In the genomic region with DNA sequence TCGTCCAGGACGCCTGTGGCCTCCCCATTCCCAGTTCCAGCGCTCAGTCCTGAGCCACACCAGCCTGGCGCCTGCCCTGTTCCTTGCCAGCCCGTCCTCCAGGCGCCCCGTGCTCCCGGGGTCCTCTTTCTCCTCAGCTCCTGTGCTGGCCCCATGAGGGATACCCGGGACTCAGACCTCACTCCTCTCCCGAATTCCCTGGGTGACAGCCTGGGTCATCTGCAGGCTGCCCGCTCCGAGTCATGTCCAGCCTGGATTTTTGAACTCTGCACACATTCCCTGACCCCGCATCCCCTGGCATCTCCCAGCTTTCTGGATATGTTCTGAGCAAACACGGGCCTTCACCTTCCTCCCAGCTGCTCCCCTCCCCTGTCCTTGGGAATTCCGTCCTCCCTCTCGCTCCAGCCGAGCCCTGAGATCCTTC, we compare ENCODE assay signal across 20 cellular contexts. TPM values are rescaled to one million over a fixed set of nuclear protein-coding genes. Genes with fewer than 3 reads are reported as not detected.
DNase-seq lines count a peak whose midpoint lies in the region; ATAC-seq and TF ChIP-seq lines count a peak whose summit lies in the region.
"Had no signal": no experiment of that assay in that cellular context is flagged by ENCODE, and none has a peak within 500 bp of the region (broad histone marks: within the 10 kb centered on the region; RNA-seq: fewer than 3 reads in every experiment).

No MANE protein-coding gene starts in this region.

- H3K27me3 ChIP-seq in sigmoid colon (no peaks in the 10 kb centered on the region), testis (no peaks in the 10 kb centered on the region)
- H3K27me3 ChIP-seq: ascending aorta had no signal

- no peaks in the 10 kb centered on the region for H3K9me3 ChIP-seq in sigmoid colon
- H3K9me3 ChIP-seq in testis = no peaks in the 10 kb centered on the region
- H3K9me3 ChIP-seq: ascending aorta; BLaER1 treated with 17β-estradiol and CSF1 and Interleukin-3, amounts not matched to agents 10 nM and 100 nM had no signal

- WGBS in sigmoid colon, 2 donors = 88 to 93% methylated on average over 17 of the region's 17 CpGs
- WGBS in testis, 2 donors = 88 to 89% methylated on average over 17 of the region's 17 CpGs

- H3K27me3 Mint-ChIP-seq in activated B cell treated with CpG ODN at 0.5 μM for 24 hours = no peaks in the 10 kb centered on the region
- peaks cover 0 to 3% (median 1%) of the 10 kb centered on the region in 3 donors for H3K27me3 Mint-ChIP-seq in immature natural killer cell (ENCODE audit: low read depth in 3 of 3)
- H3K27me3 Mint-ChIP-seq: activated CD4-positive, alpha-beta T cell treated with anti-CD3 and anti-CD28 coated beads for 36 hours had no signal

- H3K9me3 Mint-ChIP-seq in activated naive CD4-positive, alpha-beta T cell treated with anti-CD3 and anti-CD28 coated beads, Interleukin-2, amount 50 U/mL, for 72 hours = peaks cover 0 to 5% of the 10 kb centered on the region in 2 donors
- H3K9me3 Mint-ChIP-seq in activated B cell treated with CpG ODN at 0.5 μM for 24 hours (no peaks in the 10 kb centered on the region), immature natural killer cell (peaks cover 0 to 1% (median 0%) of the 10 kb centered on the region in 6 donors)

- H3K4me1 ChIP-seq in sigmoid colon (no peaks in the 10 kb centered on the region), testis (peaks cover 7% of the 10 kb centered on the region)
- H3K4me1 ChIP-seq: ascending aorta, parathyroid adenoma had no signal

- TF ChIP-seq POLR2A in sigmoid colon (IDR thresholded peaks at IDR 0.05) (no peak), testis (IDR thresholded peaks at IDR 0.05) (no peak)

- no peak for TF ChIP-seq CTCF in activated B cell treated with CpG ODN at 0.5 μM for 24 hours (IDR thresholded peaks at IDR 0.05)
- no peak for TF ChIP-seq CTCF in sigmoid colon (IDR thresholded peaks at IDR 0.05)
- no peak for TF ChIP-seq CTCF in testis (IDR thresholded peaks at IDR 0.05)

- H3K4me1 Mint-ChIP-seq in activated B cell treated with CpG ODN at 0.5 μM for 24 hours = peaks cover 23% of the 10 kb centered on the region
- H3K4me1 Mint-ChIP-seq in immature natural killer cell = peaks cover 29% of the 10 kb centered on the region in 2 donors
- H3K4me1 Mint-ChIP-seq: activated CD4-positive, alpha-beta T cell treated with anti-CD3 and anti-CD28 coated beads for 36 hours had no signal

- DNase-seq in activated naive CD4-positive, alpha-beta T cell treated with anti-CD3 and anti-CD28 coated beads, Interleukin-2, amount 50 U/mL, for 72 hours (ENCODE audit: low spot score in 2 of 2) = no peak
- no peak for DNase-seq in activated naive CD4-positive, alpha-beta T cell (lab: John Stamatoyannopoulos, UW)
- DNase-seq in activated B cell treated with CpG ODN at 0.5 μM for 24 hours = peak; percentile 14
- DNase-seq in immature natural killer cell = no peak
- DNase-seq in sigmoid colon = peak; percentile 26
- DNase-seq in testis = no peak
- no peak for DNase-seq in cerebellar cortex (ENCODE audit: low spot score)
- DNase-seq in ecto neural progenitor cell (ENCODE audit: low spot score) = no peak
- DNase-seq: activated CD4-positive, alpha-beta T cell treated with anti-CD3 and anti-CD28 coated beads for 36 hours; activated effector memory CD4-positive, alpha-beta T cell treated with Interleukin-2 at 50 U/mL for 16 hours; central memory CD4-positive, alpha-beta T cell; foreskin melanocyte; NCI-H1048; NCI-H2029 treated with DMSO at 0.1 percent for 48 hours; NCI-H345; NCI-H82; SHP77 treated with DMSO at 0.1 percent for 48 hours had no signal

- CTCF ChIA-PET in activated B cell treated with CpG ODN at 0.5 μM for 24 hours (lab: Charles Lee) = no interaction called here

- H3K36me3 ChIP-seq in sigmoid colon (peaks cover 0 to 68% (median 8%) of the 10 kb centered on the region in 4 donors), testis (ENCODE audit: low read depth, missing control alignments) (no peaks in the 10 kb centered on the region)

- TF ChIP-seq EP300 in sigmoid colon (IDR thresholded peaks at IDR 0.05) = no peak

- intact Hi-C loops in activated B cell treated with CpG ODN at 0.5 μM for 24 hours (cut with micrococcal nuclease) (no loop called here), sigmoid colon (cut with DNase I) (no loop called here), testis (cut with DNase I; ENCODE audit: low total_unique reads) (no loop called here)

- POLR2A ChIA-PET in activated B cell treated with CpG ODN at 0.5 μM for 24 hours (lab: Charles Lee) = no interaction called here

- H3K4me3 Mint-ChIP-seq in activated B cell treated with CpG ODN at 0.5 μM for 24 hours = no peak overlapping the region
- no peak overlapping the region for H3K4me3 Mint-ChIP-seq in immature natural killer cell
- H3K4me3 Mint-ChIP-seq: activated CD4-positive, alpha-beta T cell treated with anti-CD3 and anti-CD28 coated beads for 36 hours had no signal

- H3K4me3 ChIP-seq in sigmoid colon (no peak overlapping the region), testis (no peak overlapping the region)
- H3K4me3 ChIP-seq: ascending aorta; BLaER1 treated with 17β-estradiol and CSF1 and Interleukin-3, amounts not matched to agents 10 nM and 100 nM had no signal

- peaks cover 18 to 25% of the 10 kb centered on the region in 2 donors for H3K36me3 Mint-ChIP-seq in activated naive CD4-positive, alpha-beta T cell treated with anti-CD3 and anti-CD28 coated beads, Interleukin-2, amount 50 U/mL, for 72 hours
- peaks cover 66% of the 10 kb centered on the region for H3K36me3 Mint-ChIP-seq in activated B cell treated with CpG ODN at 0.5 μM for 24 hours (ENCODE audit: low read depth)
- H3K36me3 Mint-ChIP-seq in immature natural killer cell = peaks cover 3 to 30% (median 12%) of the 10 kb centered on the region in 3 donors

- ATAC-seq in activated naive CD4-positive, alpha-beta T cell treated with anti-CD3 and anti-CD28 coated beads, Interleukin-2, amount 50 U/mL, for 72 hours = no peak
- no peak for ATAC-seq in activated B cell treated with CpG ODN at 0.5 μM for 24 hours (ENCODE audit: low read depth)
- ATAC-seq: activated CD4-positive, alpha-beta T cell treated with anti-CD3 and anti-CD28 coated beads for 36 hours had no signal

- H3K27ac ChIP-seq in sigmoid colon (no peak overlapping the region), testis (no peak overlapping the region)
- H3K27ac ChIP-seq: ascending aorta; BLaER1 treated with 17β-estradiol and CSF1 and Interleukin-3, amounts not matched to agents 10 nM and 100 nM; parathyroid adenoma had no signal

- peak overlapping the region; percentile 37 to 83 for H3K27ac Mint-ChIP-seq in activated naive CD4-positive, alpha-beta T cell treated with anti-CD3 and anti-CD28 coated beads, Interleukin-2, amount 50 U/mL, for 72 hours
- H3K27ac Mint-ChIP-seq in activated B cell treated with CpG ODN at 0.5 μM for 24 hours (no peak overlapping the region), immature natural killer cell (peak overlapping the region in 4 of 6 donors; percentile 5 to 72 (median 40))
- H3K27ac Mint-ChIP-seq: activated CD4-positive, alpha-beta T cell treated with anti-CD3 and anti-CD28 coated beads for 36 hours had no signal

RNA-seq across cellular contexts. Expression of a gene that starts 14.9 kb away (rescaled TPM):
- total RNA-seq in activated naive CD4-positive, alpha-beta T cell treated with anti-CD3 and anti-CD28 coated beads, Interleukin-2, amount 50 U/mL, for 72 hours = 100 to 1,000 TPM; 216 to 239 TPM
- 326 and 340 TPM in 2 replicates for total RNA-seq in activated B cell treated with CpG ODN at 0.5 μM for 24 hours
- 100 to 1,000 TPM; 207 to 318 (median 314) TPM for polyA plus RNA-seq in immature natural killer cell
- 100 to 1,000 TPM; 166 to 378 (median 183) TPM for total RNA-seq in sigmoid colon
- polyA plus RNA-seq in sigmoid colon = 100 to 1,000 TPM; 113 to 162 (median 120) TPM
- total RNA-seq in testis = 100 to 1,000 TPM; 318 to 355 TPM
- 233 TPM for polyA plus RNA-seq in testis (ENCODE audit: insufficient read depth, low read depth, low replicate concordance)

RNA-seq across cellular contexts. Expression of a gene that starts 35.9 kb away (rescaled TPM):
- total RNA-seq in activated naive CD4-positive, alpha-beta T cell treated with anti-CD3 and anti-CD28 coated beads, Interleukin-2, amount 50 U/mL, for 72 hours = 10 to 100 TPM; 56.6 to 77.6 TPM
- total RNA-seq in activated B cell treated with CpG ODN at 0.5 μM for 24 hours (40.4 and 43.2 TPM in 2 replicates), sigmoid colon (10 to 100 TPM; 18.4 to 49.3 (median 24.2) TPM), testis (10 to 100 TPM; 45.0 to 47.3 TPM)
- polyA plus RNA-seq in immature natural killer cell (10 to 100 TPM; 12.6 to 71.0 (median 22.7) TPM), sigmoid colon (10 to 100 TPM; 18.6 to 82.4 (median 35.6) TPM), testis (ENCODE audit: insufficient read depth, low read depth, low replicate concordance) (26.6 TPM)

Comparison
In these comparisons a context has a peak if more than half of its experiments do, and no peak if none do; other contexts are left out.
1. DNase-seq: peak in activated B cell treated with CpG ODN at 0.5 μM for 24 hours (single experiment) and sigmoid colon (single experiment); none in activated naive CD4-positive, alpha-beta T cell treated with anti-CD3 and anti-CD28 coated beads, Interleukin-2, amount 50 U/mL, for 72 hours (0 of 2), activated naive CD4-positive, alpha-beta T cell (0 of 4), immature natural killer cell (0 of 3), testis (single experiment), cerebellar cortex (single experiment) and ecto neural progenitor cell (single experiment).